In the genomic region with DNA sequence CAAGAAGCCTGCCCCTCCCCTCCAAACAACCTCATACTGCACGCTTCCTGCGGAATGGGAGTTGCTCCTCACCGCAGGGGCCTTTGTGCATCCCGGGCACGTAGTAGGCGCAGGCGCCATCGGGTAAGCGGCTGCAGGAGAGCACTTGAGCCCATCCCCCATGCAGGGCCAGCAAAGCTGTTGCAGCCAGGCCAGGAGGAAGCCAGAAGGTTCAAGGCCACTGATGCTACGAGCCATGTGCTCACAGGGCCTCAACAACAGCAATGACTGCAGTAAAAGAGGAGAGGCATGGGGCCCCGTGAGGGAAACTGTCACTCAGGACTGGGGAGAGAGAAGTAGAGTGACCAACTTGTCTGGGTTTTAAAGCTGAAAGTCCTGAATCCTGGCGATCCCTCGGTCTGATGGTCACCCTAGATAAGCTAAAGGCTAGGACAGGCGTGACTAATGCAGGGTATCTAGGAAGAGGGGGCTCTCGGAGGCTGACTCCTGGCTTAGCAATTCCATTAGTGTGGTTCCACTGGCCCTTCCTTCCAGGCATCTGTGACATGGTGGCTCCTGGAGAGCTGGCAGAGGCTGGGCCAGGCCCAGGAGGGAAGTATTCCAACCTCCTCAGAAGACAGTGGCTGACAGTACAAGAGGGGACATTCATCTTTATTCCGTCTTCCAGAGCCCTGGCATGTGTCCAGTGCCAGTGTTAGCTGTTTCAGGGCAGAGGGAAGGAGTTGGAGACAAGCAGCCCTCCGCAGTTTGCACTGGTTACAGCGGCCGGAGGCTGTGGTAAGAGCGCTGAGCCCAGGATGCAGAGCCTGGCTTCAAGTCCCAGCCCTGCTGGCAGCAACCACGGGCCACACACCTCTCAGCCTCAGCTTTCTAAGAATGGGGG, we compare ENCODE assay signal across 1 cellular context.
TF ChIP-seq lines count a peak whose summit lies in the region.

No MANE protein-coding gene starts in this region.

TF ChIP-seq in HepG2, 621 proteins besides CTCF, POLR2A, EP300 and RAD21 (continued from another document and continues in another):
- TF ChIP-seq MLXIP (CRISPR knock-in tag; IDR thresholded peaks at IDR 0.05; ENCODE audit: borderline replicate concordance) (no peak), ZNF260 (CRISPR knock-in tag; IDR thresholded peaks at IDR 0.05; ENCODE audit: borderline replicate concordance, low read depth) (no peak), ZNF18 (CRISPR knock-in tag; IDR thresholded peaks at IDR 0.05; ENCODE audit: insufficient replicate concordance) (no peak), PCBP1 (IDR thresholded peaks at IDR 0.05; ENCODE audit: borderline replicate concordance, low read depth, low read length) (no peak), ZNF816 (CRISPR knock-in tag; IDR thresholded peaks at IDR 0.05; ENCODE audit: borderline replicate concordance) (peak; percentile 85; the same call in 1 of the 2 replicates), DNMT3B (CRISPR knock-in tag; conservative IDR thresholded peaks at IDR 0.05) (no peak; the same call in 1 of the 2 replicates), HDAC6 (IDR thresholded peaks at IDR 0.05; ENCODE audit: low read depth, low read length) (no peak), IRX3 (CRISPR knock-in tag; IDR thresholded peaks at IDR 0.05; ENCODE audit: borderline replicate concordance, low read depth) (peak; percentile 93; the same call in 1 of the 2 replicates), ZFAT (CRISPR knock-in tag; conservative IDR thresholded peaks at IDR 0.05) (no peak), TARDBP (CRISPR knock-in tag; IDR thresholded peaks at IDR 0.05) (peak; percentile 99), ZBTB3 (CRISPR knock-in tag; IDR thresholded peaks at IDR 0.05; ENCODE audit: borderline replicate concordance, low read depth) (peak; percentile 63; the same call in 1 of the 2 replicates), ZBTB7A (CRISPR knock-in tag; IDR thresholded peaks at IDR 0.05) (peak; percentile 92), ZNF251 (CRISPR knock-in tag; IDR thresholded peaks at IDR 0.05) (0 out of 2 replicates have a peak, but pooled peaks have one; percentile 55), ZSCAN5A (CRISPR knock-in tag; IDR thresholded peaks at IDR 0.05; ENCODE audit: borderline replicate concordance) (peak; percentile 93), SP1 (IDR thresholded peaks at IDR 0.05) (no peak), SP1 (CRISPR knock-in tag; IDR thresholded peaks at IDR 0.05) (peak; percentile 56; the same call in 1 of the 2 replicates), ZKSCAN5 (CRISPR knock-in tag; IDR thresholded peaks at IDR 0.05) (no peak), ZNF691 (CRISPR knock-in tag; IDR thresholded peaks at IDR 0.05; ENCODE audit: borderline replicate concordance, low read depth) (peak; percentile 99), PAF1 (CRISPR knock-in tag; IDR thresholded peaks at IDR 0.05) (peak; percentile 97), ZNF788 (CRISPR knock-in tag; IDR thresholded peaks at IDR 0.05; ENCODE audit: borderline replicate concordance) (peak; percentile 97), PITX1 (CRISPR knock-in tag; IDR thresholded peaks at IDR 0.05) (peak; percentile 82), BORCS8-MEF2B (CRISPR knock-in tag; IDR thresholded peaks at IDR 0.05) (peak; percentile 97), ZBTB1 (CRISPR knock-in tag; IDR thresholded peaks at IDR 0.05; ENCODE audit: borderline replicate concordance) (no peak), CHCHD3 (CRISPR knock-in tag; IDR thresholded peaks at IDR 0.05) (0 out of 2 replicates have a peak, but pooled peaks have one; percentile 10), CBFB (CRISPR knock-in tag; IDR thresholded peaks at IDR 0.05) (peak; percentile 58; the same call in 1 of the 2 replicates), ZNF34 (CRISPR knock-in tag; IDR thresholded peaks at IDR 0.05; ENCODE audit: borderline replicate concordance) (0 out of 2 replicates have a peak, but pooled peaks have one; percentile 69), ZMAT3 (CRISPR knock-in tag; conservative IDR thresholded peaks at IDR 0.05) (peak; percentile 94), SYNCRIP (IDR thresholded peaks at IDR 0.05; ENCODE audit: insufficient read depth, low read depth, low read length) (no peak)
- TF ChIP-seq, protein P1, sequence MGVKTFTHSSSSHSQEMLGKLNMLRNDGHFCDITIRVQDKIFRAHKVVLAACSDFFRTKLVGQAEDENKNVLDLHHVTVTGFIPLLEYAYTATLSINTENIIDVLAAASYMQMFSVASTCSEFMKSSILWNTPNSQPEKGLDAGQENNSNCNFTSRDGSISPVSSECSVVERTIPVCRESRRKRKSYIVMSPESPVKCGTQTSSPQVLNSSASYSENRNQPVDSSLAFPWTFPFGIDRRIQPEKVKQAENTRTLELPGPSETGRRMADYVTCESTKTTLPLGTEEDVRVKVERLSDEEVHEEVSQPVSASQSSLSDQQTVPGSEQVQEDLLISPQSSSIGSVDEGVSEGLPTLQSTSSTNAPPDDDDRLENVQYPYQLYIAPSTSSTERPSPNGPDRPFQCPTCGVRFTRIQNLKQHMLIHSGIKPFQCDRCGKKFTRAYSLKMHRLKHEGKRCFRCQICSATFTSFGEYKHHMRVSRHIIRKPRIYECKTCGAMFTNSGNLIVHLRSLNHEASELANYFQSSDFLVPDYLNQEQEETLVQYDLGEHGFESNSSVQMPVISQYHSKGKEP (CRISPR knock-in tag; IDR thresholded peaks at IDR 0.05), result peak; percentile 44; the same call in 1 of the 2 replicates
- TF ChIP-seq, protein P2, sequence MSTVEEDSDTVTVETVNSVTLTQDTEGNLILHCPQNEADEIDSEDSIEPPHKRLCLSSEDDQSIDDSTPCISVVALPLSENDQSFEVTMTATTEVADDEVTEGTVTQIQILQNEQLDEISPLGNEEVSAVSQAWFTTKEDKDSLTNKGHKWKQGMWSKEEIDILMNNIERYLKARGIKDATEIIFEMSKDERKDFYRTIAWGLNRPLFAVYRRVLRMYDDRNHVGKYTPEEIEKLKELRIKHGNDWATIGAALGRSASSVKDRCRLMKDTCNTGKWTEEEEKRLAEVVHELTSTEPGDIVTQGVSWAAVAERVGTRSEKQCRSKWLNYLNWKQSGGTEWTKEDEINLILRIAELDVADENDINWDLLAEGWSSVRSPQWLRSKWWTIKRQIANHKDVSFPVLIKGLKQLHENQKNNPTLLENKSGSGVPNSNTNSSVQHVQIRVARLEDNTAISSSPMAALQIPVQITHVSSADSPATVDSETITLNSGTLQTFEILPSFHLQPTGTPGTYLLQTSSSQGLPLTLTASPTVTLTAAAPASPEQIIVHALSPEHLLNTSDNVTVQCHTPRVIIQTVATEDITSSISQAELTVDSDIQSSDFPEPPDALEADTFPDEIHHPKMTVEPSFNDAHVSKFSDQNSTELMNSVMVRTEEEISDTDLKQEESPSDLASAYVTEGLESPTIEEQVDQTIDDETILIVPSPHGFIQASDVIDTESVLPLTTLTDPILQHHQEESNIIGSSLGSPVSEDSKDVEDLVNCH (CRISPR knock-in tag; IDR thresholded peaks at IDR 0.05), result no peak; the same call in 1 of the 2 replicates
- TF ChIP-seq, protein P3, sequence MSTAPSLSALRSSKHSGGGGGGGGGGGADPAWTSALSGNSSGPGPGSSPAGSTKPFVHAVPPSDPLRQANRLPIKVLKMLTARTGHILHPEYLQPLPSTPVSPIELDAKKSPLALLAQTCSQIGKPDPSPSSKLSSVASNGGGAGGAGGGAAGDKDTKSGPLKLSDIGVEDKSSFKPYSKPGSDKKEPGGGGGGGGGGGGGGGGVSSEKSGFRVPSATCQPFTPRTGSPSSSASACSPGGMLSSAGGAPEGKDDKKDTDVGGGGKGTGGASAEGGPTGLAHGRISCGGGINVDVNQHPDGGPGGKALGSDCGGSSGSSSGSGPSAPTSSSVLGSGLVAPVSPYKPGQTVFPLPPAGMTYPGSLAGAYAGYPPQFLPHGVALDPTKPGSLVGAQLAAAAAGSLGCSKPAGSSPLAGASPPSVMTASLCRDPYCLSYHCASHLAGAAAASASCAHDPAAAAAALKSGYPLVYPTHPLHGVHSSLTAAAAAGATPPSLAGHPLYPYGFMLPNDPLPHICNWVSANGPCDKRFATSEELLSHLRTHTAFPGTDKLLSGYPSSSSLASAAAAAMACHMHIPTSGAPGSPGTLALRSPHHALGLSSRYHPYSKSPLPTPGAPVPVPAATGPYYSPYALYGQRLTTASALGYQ (CRISPR knock-in tag; IDR thresholded peaks at IDR 0.05), result peak; percentile 75; the same call in 1 of the 2 replicates
- TF ChIP-seq, protein P4, sequence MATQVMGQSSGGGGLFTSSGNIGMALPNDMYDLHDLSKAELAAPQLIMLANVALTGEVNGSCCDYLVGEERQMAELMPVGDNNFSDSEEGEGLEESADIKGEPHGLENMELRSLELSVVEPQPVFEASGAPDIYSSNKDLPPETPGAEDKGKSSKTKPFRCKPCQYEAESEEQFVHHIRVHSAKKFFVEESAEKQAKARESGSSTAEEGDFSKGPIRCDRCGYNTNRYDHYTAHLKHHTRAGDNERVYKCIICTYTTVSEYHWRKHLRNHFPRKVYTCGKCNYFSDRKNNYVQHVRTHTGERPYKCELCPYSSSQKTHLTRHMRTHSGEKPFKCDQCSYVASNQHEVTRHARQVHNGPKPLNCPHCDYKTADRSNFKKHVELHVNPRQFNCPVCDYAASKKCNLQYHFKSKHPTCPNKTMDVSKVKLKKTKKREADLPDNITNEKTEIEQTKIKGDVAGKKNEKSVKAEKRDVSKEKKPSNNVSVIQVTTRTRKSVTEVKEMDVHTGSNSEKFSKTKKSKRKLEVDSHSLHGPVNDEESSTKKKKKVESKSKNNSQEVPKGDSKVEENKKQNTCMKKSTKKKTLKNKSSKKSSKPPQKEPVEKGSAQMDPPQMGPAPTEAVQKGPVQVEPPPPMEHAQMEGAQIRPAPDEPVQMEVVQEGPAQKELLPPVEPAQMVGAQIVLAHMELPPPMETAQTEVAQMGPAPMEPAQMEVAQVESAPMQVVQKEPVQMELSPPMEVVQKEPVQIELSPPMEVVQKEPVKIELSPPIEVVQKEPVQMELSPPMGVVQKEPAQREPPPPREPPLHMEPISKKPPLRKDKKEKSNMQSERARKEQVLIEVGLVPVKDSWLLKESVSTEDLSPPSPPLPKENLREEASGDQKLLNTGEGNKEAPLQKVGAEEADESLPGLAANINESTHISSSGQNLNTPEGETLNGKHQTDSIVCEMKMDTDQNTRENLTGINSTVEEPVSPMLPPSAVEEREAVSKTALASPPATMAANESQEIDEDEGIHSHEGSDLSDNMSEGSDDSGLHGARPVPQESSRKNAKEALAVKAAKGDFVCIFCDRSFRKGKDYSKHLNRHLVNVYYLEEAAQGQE (IDR thresholded peaks at IDR 0.05; ENCODE audit: borderline replicate concordance in 1 of 2, low read depth in 1 of 2, low read length in 2 of 2), result peak in 1 of 2 experiments; percentile 79; a peak in 2 of 4 replicates
- TF ChIP-seq, protein P5, sequence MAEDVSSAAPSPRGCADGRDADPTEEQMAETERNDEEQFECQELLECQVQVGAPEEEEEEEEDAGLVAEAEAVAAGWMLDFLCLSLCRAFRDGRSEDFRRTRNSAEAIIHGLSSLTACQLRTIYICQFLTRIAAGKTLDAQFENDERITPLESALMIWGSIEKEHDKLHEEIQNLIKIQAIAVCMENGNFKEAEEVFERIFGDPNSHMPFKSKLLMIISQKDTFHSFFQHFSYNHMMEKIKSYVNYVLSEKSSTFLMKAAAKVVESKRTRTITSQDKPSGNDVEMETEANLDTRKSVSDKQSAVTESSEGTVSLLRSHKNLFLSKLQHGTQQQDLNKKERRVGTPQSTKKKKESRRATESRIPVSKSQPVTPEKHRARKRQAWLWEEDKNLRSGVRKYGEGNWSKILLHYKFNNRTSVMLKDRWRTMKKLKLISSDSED (CRISPR knock-in tag; IDR thresholded peaks at IDR 0.05), result no peak
- TF ChIP-seq, protein P6, sequence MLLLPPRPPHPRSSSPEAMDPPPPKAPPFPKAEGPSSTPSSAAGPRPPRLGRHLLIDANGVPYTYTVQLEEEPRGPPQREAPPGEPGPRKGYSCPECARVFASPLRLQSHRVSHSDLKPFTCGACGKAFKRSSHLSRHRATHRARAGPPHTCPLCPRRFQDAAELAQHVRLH (CRISPR knock-in tag; IDR thresholded peaks at IDR 0.05; ENCODE audit: borderline replicate concordance, low read depth), result peak; percentile 99
